ENCODE assay signal across 1 cellular context in genomic region chr20:44428174-44429016, GRCh38.
TF ChIP-seq lines count a peak whose summit lies in the region.

No MANE protein-coding gene starts in this region.

TF ChIP-seq in HepG2, 621 proteins besides CTCF, POLR2A, EP300 and RAD21 (continued from another document and continues in another):
- TF ChIP-seq HNF1A (IDR thresholded peaks at IDR 0.05; ENCODE audit: low read depth), result peak; percentile 79
- peak; percentile 92; the same call in 1 of the 2 replicates for TF ChIP-seq HNF1A (CRISPR knock-in tag; IDR thresholded peaks at IDR 0.05; ENCODE audit: borderline replicate concordance)
- TF ChIP-seq ZNF710 (CRISPR knock-in tag; IDR thresholded peaks at IDR 0.05; ENCODE audit: borderline replicate concordance), result peak; percentile 77; the same call in 1 of the 2 replicates
- no peak for TF ChIP-seq TAF15 (IDR thresholded peaks at IDR 0.05; ENCODE audit: low read depth, low read length, poor library complexity, severe bottlenecking)
- TF ChIP-seq HNRNPK (IDR thresholded peaks at IDR 0.05; ENCODE audit: low read depth, low read length, poor library complexity, severe bottlenecking), result no peak
- TF ChIP-seq NFATC3 (CRISPR knock-in tag; IDR thresholded peaks at IDR 0.05), result no peak; the same call in 1 of the 2 replicates
- no peak; the same call in 1 of the 2 replicates for TF ChIP-seq ZNF512B (CRISPR knock-in tag; IDR thresholded peaks at IDR 0.05; ENCODE audit: borderline replicate concordance)
- TF ChIP-seq PBX2 (CRISPR knock-in tag; IDR thresholded peaks at IDR 0.05), result peak; percentile 98
- TF ChIP-seq NR2F6 (IDR thresholded peaks at IDR 0.05), result peak; percentile 77
- TF ChIP-seq NR2F6 (CRISPR knock-in tag; IDR thresholded peaks at IDR 0.05), result peak; percentile 90
- peak; percentile 97 for TF ChIP-seq TBX2 (CRISPR knock-in tag; IDR thresholded peaks at IDR 0.05; ENCODE audit: borderline replicate concordance)
- peak; percentile 99 for TF ChIP-seq ZNF614 (CRISPR knock-in tag; IDR thresholded peaks at IDR 0.05; ENCODE audit: borderline replicate concordance)
- no peak for TF ChIP-seq ELK4 (CRISPR knock-in tag; IDR thresholded peaks at IDR 0.05; ENCODE audit: borderline replicate concordance)
- TF ChIP-seq ZNF10 (CRISPR knock-in tag; IDR thresholded peaks at IDR 0.05; ENCODE audit: borderline replicate concordance, low read depth), result no peak
- TF ChIP-seq ZBTB21 (CRISPR knock-in tag; IDR thresholded peaks at IDR 0.05), result peak; percentile 70; the same call in 1 of the 2 replicates
- TF ChIP-seq ZBTB10 (CRISPR knock-in tag; IDR thresholded peaks at IDR 0.05; ENCODE audit: borderline replicate concordance), result peak; percentile 98
- TF ChIP-seq HIC2 (CRISPR knock-in tag; IDR thresholded peaks at IDR 0.05; ENCODE audit: low read depth), result peak; percentile 55; the same call in 1 of the 2 replicates
- TF ChIP-seq TGIF2 (CRISPR knock-in tag; IDR thresholded peaks at IDR 0.05), result peak; percentile 92; the same call in 1 of the 2 replicates
- peak; percentile 28 to 39; a peak in 1 of 4 replicates for TF ChIP-seq HMGXB4 (CRISPR knock-in tag; IDR thresholded peaks at IDR 0.05; ENCODE audit: borderline replicate concordance in 1 of 2, low read depth in 1 of 2)
- TF ChIP-seq ZNF160 (CRISPR knock-in tag; IDR thresholded peaks at IDR 0.05), result no peak
- 0 out of 2 replicates have a peak, but pooled peaks have one; percentile 33 for TF ChIP-seq ZNF639 (CRISPR knock-in tag; conservative IDR thresholded peaks at IDR 0.05)
- peak; percentile 86; the same call in 1 of the 2 replicates for TF ChIP-seq ZBTB46 (CRISPR knock-in tag; IDR thresholded peaks at IDR 0.05; ENCODE audit: borderline replicate concordance)
- TF ChIP-seq NONO (IDR thresholded peaks at IDR 0.05), result no peak
- TF ChIP-seq NONO (CRISPR knock-in tag; conservative IDR thresholded peaks at IDR 0.05), result no peak; the same call in 1 of the 2 replicates
